13 cellular contexts compared by ENCODE assay signal in the genomic region with DNA sequence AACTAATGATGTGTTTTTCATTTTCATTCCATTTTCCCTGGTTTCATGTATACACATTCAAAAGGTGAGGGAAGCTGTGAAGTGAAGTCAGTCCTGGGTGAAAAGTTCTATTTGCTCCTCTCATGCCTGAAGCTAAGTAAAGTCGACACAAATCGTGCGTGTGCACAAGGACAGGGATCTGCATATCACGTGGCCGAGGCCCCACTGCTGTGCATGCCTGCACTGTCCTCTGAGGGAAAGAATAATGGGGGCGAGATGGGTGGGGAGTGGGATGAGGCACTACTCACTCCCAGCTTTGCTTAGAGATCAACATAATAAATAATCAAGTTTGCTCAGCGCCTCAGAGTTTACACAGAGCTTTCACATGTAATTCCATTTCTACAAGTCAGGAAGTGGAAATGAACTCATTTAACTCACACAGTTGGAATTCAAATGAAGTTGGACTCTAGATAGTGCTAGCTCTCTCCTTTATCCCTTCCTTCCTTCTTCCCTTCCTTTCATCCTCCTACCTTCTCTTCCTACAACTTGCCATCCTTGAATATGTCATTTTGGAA.
"Had no signal": no experiment of that assay in that cellular context is flagged by ENCODE, and none has a peak within 500 bp of the region (broad histone marks: within the 10 kb centered on the region; RNA-seq: fewer than 3 reads in every experiment).

No MANE protein-coding gene starts in this region.

- H3K4me3 ChIP-seq: cardiac muscle cell, psoas muscle, tibial artery, uterus had no signal

- H3K9me3 ChIP-seq: psoas muscle, tibial artery, uterus had no signal

- H3K36me3 ChIP-seq: cardiac muscle cell, tibial artery, uterus, WERI-Rb-1 had no signal

- DNase-seq: activated CD4-positive, alpha-beta memory T cell treated with anti-CD3 and anti-CD28 coated beads for 36 hours; activated CD4-positive, alpha-beta T cell treated with anti-CD3 and anti-CD28 coated beads for 36 hours; activated naive CD4-positive, alpha-beta T cell treated with anti-CD3 and anti-CD28 coated beads, Interleukin-2, amount 10 ng/mL, durations not matched to agents 7 days and 5 days; activated T-cell treated with anti-CD3 and anti-CD28 coated beads, Interleukin-2, amount 50 U/mL, for 24 hours; effector memory CD8-positive, alpha-beta T cell; head of caudate nucleus; psoas muscle; stimulated activated CD4-positive, alpha-beta T cell treated with anti-CD3 and anti-CD28 coated beads, Interleukin-12 subunit alpha, Interleukin-12 subunit beta, amount 100 ng/mL, for 4 hours; stimulated activated CD4-positive, alpha-beta T cell treated with anti-CD3 and anti-CD28 coated beads, Interleukin-2, amount 100 ng/mL, for 24 hours; tibial artery; uterus; WERI-Rb-1 had no signal

- H3K27ac ChIP-seq: cardiac muscle cell, psoas muscle, tibial artery, uterus, WERI-Rb-1 had no signal

- H3K27me3 ChIP-seq: cardiac muscle cell, tibial artery, uterus had no signal
